Comparison of ENCODE assay signal across 1 cellular context in genomic region chr14:69660344-69661193, GRCh38.
TF ChIP-seq lines count a peak whose summit lies in the region.

No MANE protein-coding gene starts in this region.

TF ChIP-seq in H1, 55 proteins besides CTCF, POLR2A, EP300 and RAD21:
- TF ChIP-seq, protein P1, sequence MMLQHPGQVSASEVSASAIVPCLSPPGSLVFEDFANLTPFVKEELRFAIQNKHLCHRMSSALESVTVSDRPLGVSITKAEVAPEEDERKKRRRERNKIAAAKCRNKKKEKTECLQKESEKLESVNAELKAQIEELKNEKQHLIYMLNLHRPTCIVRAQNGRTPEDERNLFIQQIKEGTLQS (IDR thresholded peaks at IDR 0.05; ENCODE audit: insufficient read depth, low read depth, low read length), result no peak
- TF ChIP-seq TBP (IDR thresholded peaks at IDR 0.05; ENCODE audit: low read depth, low read length), result no peak
- TF ChIP-seq POLR2AphosphoS5 (IDR thresholded peaks at IDR 0.05; ENCODE audit: low read depth, low read length), result no peak
